29 cellular contexts compared by ENCODE assay signal in genomic region chr16:7343271-7343670, GRCh38. TPM values are rescaled to one million over a fixed set of nuclear protein-coding genes. Genes with fewer than 3 reads are reported as not detected.
"Had no signal": no experiment of that assay in that cellular context is flagged by ENCODE, and none has a peak within 500 bp of the region (broad histone marks: within the 10 kb centered on the region; RNA-seq: fewer than 3 reads in every experiment).

No MANE protein-coding gene starts in this region.

- H3K36me3 ChIP-seq: ascending aorta, MG63, Peyer's patch, SJSA1 had no signal

- H3K27me3 ChIP-seq: ascending aorta, body of pancreas, MG63, Peyer's patch, SJSA1 had no signal

- ATAC-seq: activated naive CD4-positive, alpha-beta T cell treated with anti-CD3 and anti-CD28 coated beads, Interleukin-2, amount 50 U/mL, for 72 hours; activated naive CD8-positive, alpha-beta T cell treated with anti-CD3 and anti-CD28 coated beads, Interleukin-2, amount 50 U/mL, for 24 hours; activated T-cell treated with anti-CD3 and anti-CD28 coated beads, Interleukin-2, amount 50 U/mL, for 4 hours; body of pancreas; SK-N-SH treated with all-trans-retinoic acid at 6 μM for 48 hours; T-helper 17 cell had no signal

- H3K9me3 ChIP-seq: ascending aorta, body of pancreas, MG63, Peyer's patch, SJSA1 had no signal

- DNase-seq: activated B cell treated with CpG ODN at 0.5 μM for 24 hours; activated CD4-positive, alpha-beta memory T cell treated with anti-CD3 and anti-CD28 coated beads for 36 hours; activated CD4-positive, alpha-beta T cell treated with anti-CD3 and anti-CD28 coated beads, Interleukin-2, amount 10 ng/mL, durations not matched to agents 7 days and 5 days; activated CD8-positive, alpha-beta memory T cell treated with anti-CD3 and anti-CD28 coated beads for 24 hours; activated effector memory CD4-positive, alpha-beta T cell treated with anti-CD3 and anti-CD28 coated beads, Interleukin-2, amount 50 U/mL, for 16 hours; activated naive CD4-positive, alpha-beta T cell treated with Interleukin-2 at 50 U/mL for 16 hours; activated naive CD8-positive, alpha-beta T cell treated with anti-CD3 and anti-CD28 coated beads, Interleukin-2, amount 50 U/mL, for 24 hours; activated T-cell treated with anti-CD3 and anti-CD28 coated beads, Interleukin-2, amount 50 U/mL, for 4 hours; amniotic stem cell; body of pancreas; MG63; MV-4-11; NCI-H1417 treated with DMSO at 0.1 percent for 48 hours; NCI-H187 treated with DMSO at 0.1 percent for 48 hours; NCI-H2081 treated with DMSO at 0.1 percent for 48 hours; NCI-H446 treated with DMSO at 0.1 percent for 48 hours; NCI-H524 treated with DMSO at 0.1 percent for 48 hours; NCI-H82; Peyer's patch; Right ventricle myocardium superior; T-helper 17 cell; T1000 had no signal

- H3K4me1 ChIP-seq: ascending aorta, body of pancreas, Peyer's patch, SJSA1 had no signal

- H3K27ac ChIP-seq: ascending aorta, body of pancreas, KMS-11, Peyer's patch, RWPE1, SJSA1 had no signal

- H3K4me3 ChIP-seq: ascending aorta, body of pancreas, MG63, Peyer's patch, SJSA1 had no signal

RNA-seq across cellular contexts. Expression of gene RBFOX1, which starts 10.6 kb away (rescaled TPM):
- total RNA-seq: activated B cell treated with CpG ODN at 0.5 μM for 24 hours; activated CD4-positive, alpha-beta memory T cell treated with anti-CD3 and anti-CD28 coated beads for 36 hours; activated CD4-positive, alpha-beta T cell treated with anti-CD3 and anti-CD28 coated beads, Interleukin-2, amount 10 ng/mL, durations not matched to agents 7 days and 5 days; activated naive CD4-positive, alpha-beta T cell treated with anti-CD3 and anti-CD28 coated beads, Interleukin-2, amount 50 U/mL, for 72 hours; activated T-cell treated with anti-CD3 and anti-CD28 coated beads, Interleukin-2, amount 50 U/mL, for 4 hours; ascending aorta; body of pancreas; SJSA1; T-helper 17 cell had no signal
- polyA plus RNA-seq: IgD-negative memory B cell had no signal
